29 cellular contexts compared by ENCODE assay signal in genomic region chr3:113878403-113878802, GRCh38.
"Had no signal": no experiment of that assay in that cellular context is flagged by ENCODE, and none has a peak within 500 bp of the region (broad histone marks: within the 10 kb centered on the region; RNA-seq: fewer than 3 reads in every experiment).

No MANE protein-coding gene starts in this region.

- H3K4me2 ChIP-seq: hepatocyte had no signal

- H3K4me1 ChIP-seq: colonic mucosa, esophagus muscularis mucosa, esophagus squamous epithelium, foreskin keratinocyte, gastrocnemius medialis, gastroesophageal sphincter, heart left ventricle, heart right ventricle had no signal

- FAIRE-seq: colon, endometrium, endothelial cell of umbilical vein, frontal cortex had no signal

- H3K9me3 ChIP-seq: colonic mucosa, esophagus muscularis mucosa, esophagus squamous epithelium, gastrocnemius medialis, gastroesophageal sphincter, heart left ventricle, heart right ventricle had no signal

- H3K79me2 ChIP-seq: hepatocyte had no signal

- H3K27ac ChIP-seq: colonic mucosa, coronary artery, dorsolateral prefrontal cortex, epithelial cell of prostate, esophagus muscularis mucosa, esophagus squamous epithelium, foreskin keratinocyte, gastrocnemius medialis, gastroesophageal sphincter, heart left ventricle, heart right ventricle, hepatocyte had no signal

- H2AFZ ChIP-seq: hepatocyte had no signal

- DNase-seq: colonic mucosa; cortex of kidney; dermis blood vessel endothelial cell; dorsolateral prefrontal cortex; effector CD4-positive, alpha-beta T cell; effector CD8-positive, alpha-beta T cell; effector memory CD4-positive, alpha-beta T cell; effector memory CD8-positive, alpha-beta T cell; endodermal cell; erythroblast; esophagus squamous epithelium; foreskin fibroblast; foreskin keratinocyte; foreskin melanocyte; gastrocnemius medialis; glutamatergic neuron; head of caudate nucleus; heart left ventricle; heart right ventricle had no signal

- H3K27me3 ChIP-seq: colonic mucosa, dorsolateral prefrontal cortex, esophagus muscularis mucosa, esophagus squamous epithelium, foreskin keratinocyte, gastrocnemius medialis, gastroesophageal sphincter, heart left ventricle, heart right ventricle, hepatocyte had no signal

- ATAC-seq: effector memory CD8-positive, alpha-beta T cell; esophagus mucosa; foreskin keratinocyte; gastrocnemius medialis; gastroesophageal sphincter; heart left ventricle; heart right ventricle had no signal

- H3K4me3 ChIP-seq: colonic mucosa, coronary artery, dorsolateral prefrontal cortex, esophagus muscularis mucosa, esophagus squamous epithelium, gastrocnemius medialis, gastroesophageal sphincter, heart left ventricle, heart right ventricle, hepatocyte had no signal

- H3K36me3 ChIP-seq: colonic mucosa, esophagus squamous epithelium, gastrocnemius medialis, gastroesophageal sphincter had no signal
